In the genomic region with DNA sequence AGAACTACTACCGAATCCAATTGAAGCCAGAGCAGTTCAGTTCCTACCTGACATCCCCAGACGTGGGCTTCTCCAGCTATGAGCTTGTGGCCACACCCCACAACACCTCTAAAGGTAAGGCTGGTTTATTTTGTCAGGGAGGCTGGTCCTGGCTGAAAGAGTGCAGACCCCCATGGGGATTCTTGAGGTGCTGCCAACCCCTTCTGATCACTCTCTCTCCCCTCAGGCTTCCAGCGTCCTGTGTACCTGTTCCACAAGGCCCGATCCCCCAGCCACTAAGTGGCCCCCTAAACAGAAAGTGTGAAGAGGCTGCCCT, we compare ENCODE assay signal across 17 cellular contexts. TPM values are rescaled to one million over a fixed set of nuclear protein-coding genes. Genes with fewer than 3 reads are reported as not detected.
A peak's percentile ranks its signal among the peaks of the same experiment; 100 is the strongest.
DNase-seq lines count a peak whose midpoint lies in the region; ATAC-seq, FAIRE-seq and TF ChIP-seq lines count a peak whose summit lies in the region.
"Had no signal": no experiment of that assay in that cellular context is flagged by ENCODE, and none has a peak within 500 bp of the region (broad histone marks: within the 10 kb centered on the region; RNA-seq: fewer than 3 reads in every experiment).

No MANE protein-coding gene starts in this region.

- TF ChIP-seq CTCF in H1 (IDR thresholded peaks at IDR 0.05; ENCODE audit: control extremely low read depth in 1 of 3, insufficient read depth in 1 of 3, low read depth in 1 of 3, low read length in 3 of 3) (no peak), thyroid gland (IDR thresholded peaks at IDR 0.05) (no peak)

- peaks cover 4 to 17% (median 10%) of the 10 kb centered on the region in 4 experiments for H3K4me1 ChIP-seq in H1 (replicated peaks in 1 of 4; ENCODE audit: control insufficient read depth in 3 of 4, insufficient read depth in 4 of 4, low read length in 3 of 4)
- peaks cover 35 to 57% of the 10 kb centered on the region in 2 donors for H3K4me1 ChIP-seq in thyroid gland

- H3K9me3 Mint-ChIP-seq in activated naive CD4-positive, alpha-beta T cell treated with anti-CD3 and anti-CD28 coated beads, Interleukin-2, amount 10 ng/mL, durations not matched to agents 7 days and 5 days: no peaks in the 10 kb centered on the region

- no peaks in the 10 kb centered on the region for H3K9me3 ChIP-seq in H1 (ENCODE audit: insufficient read depth in 2 of 2, low read depth in 1 of 2, low read length in 1 of 2)
- H3K9me3 ChIP-seq in thyroid gland: no peaks in the 10 kb centered on the region
- H3K9me3 ChIP-seq: body of pancreas, HAP-1 had no signal

- no peak for TF ChIP-seq EP300 in H1 (IDR thresholded peaks at IDR 0.05; ENCODE audit: borderline replicate concordance in 1 of 2, low read depth in 2 of 2, low read length in 2 of 2)

- peaks cover 14% of the 10 kb centered on the region for H3K27me3 Mint-ChIP-seq in activated naive CD4-positive, alpha-beta T cell treated with anti-CD3 and anti-CD28 coated beads, Interleukin-2, amount 10 ng/mL, durations not matched to agents 7 days and 5 days

- POLR2A ChIA-PET in H1 (lab: Charles Lee; ENCODE audit: partially characterized antibody): interaction anchor here (1.0 to 5.2 kb wide), 2 partner anchors 19 to 68 kb away, joined by 3 to 55 read pairs; no protein-coding TSS in a partner anchor

- H3K56ac ChIP-seq in H1 (replicated peaks; ENCODE audit: insufficient read length, low read depth, low read length): no peak overlapping the region

- no peak for TF ChIP-seq RAD21 in H1 (IDR thresholded peaks at IDR 0.05 in 1 of 2, conservative IDR thresholded peaks at IDR 0.05 in 1 of 2; ENCODE audit: low read depth in 2 of 2, low read length in 2 of 2)

- no peak overlapping the region for H4K5ac ChIP-seq in H1 (ENCODE audit: insufficient read length, low read depth, low read length)

- H3K27ac ChIP-seq in H1 (ENCODE audit: low read depth, low read length) (no peak overlapping the region), thyroid gland (peak overlapping the region in 2 of 3 donors; percentile 77 to 99)

- no peak overlapping the region for H4K91ac ChIP-seq in H1 (replicated peaks; ENCODE audit: insufficient read length, low read length)

- H3K4me3 Mint-ChIP-seq in activated naive CD4-positive, alpha-beta T cell treated with anti-CD3 and anti-CD28 coated beads, Interleukin-2, amount 10 ng/mL, durations not matched to agents 7 days and 5 days: peak overlapping the region; percentile 88

- H4K8ac ChIP-seq in H1 (ENCODE audit: extremely low read depth, insufficient read depth, low read length): peak overlapping the region; percentile 11; the same call in 1 of the 2 replicates

- ATAC-seq in HG03565 (IDR thresholded peaks at IDR 0.05; ENCODE audit: unreplicated experiment) (no peak), HG03108 (IDR thresholded peaks at IDR 0.05; ENCODE audit: unreplicated experiment) (no peak), HG02973 (IDR thresholded peaks at IDR 0.05; ENCODE audit: unreplicated experiment) (no peak)
- ATAC-seq: body of pancreas had no signal

- no peak overlapping the region for H2AK5ac ChIP-seq in H1 (ENCODE audit: low read depth, low read length)

- H3K4me2 ChIP-seq in H1 (ENCODE audit: insufficient read depth in 1 of 2, low read depth in 2 of 2, low read length in 2 of 2): no peak overlapping the region; a peak in 1 of 4 replicates

- no peak for FAIRE-seq in H1 (lab: Jason Lieb, UNC)
- FAIRE-seq: endothelial cell of umbilical vein, GM19239, urothelium cell line had no signal

- no peak overlapping the region for H2BK20ac ChIP-seq in H1 (ENCODE audit: low read length)

- H3K14ac ChIP-seq in H1 (ENCODE audit: insufficient read length): no peak overlapping the region

- H2BK5ac ChIP-seq in H1 (ENCODE audit: low read depth, low read length): no peak overlapping the region; the same call in 1 of the 2 replicates

- peaks cover 0 to 49% of the 10 kb centered on the region in 2 experiments; a peak in 3 of 4 replicates for H3K79me2 ChIP-seq in H1 (ENCODE audit: control insufficient read depth in 1 of 2, insufficient read depth in 2 of 2, low read length in 2 of 2)

- peaks cover 56% of the 10 kb centered on the region for H3K36me3 Mint-ChIP-seq in activated naive CD4-positive, alpha-beta T cell treated with anti-CD3 and anti-CD28 coated beads, Interleukin-2, amount 10 ng/mL, durations not matched to agents 7 days and 5 days

- peak overlapping the region; percentile 94 for H3K27ac Mint-ChIP-seq in activated naive CD4-positive, alpha-beta T cell treated with anti-CD3 and anti-CD28 coated beads, Interleukin-2, amount 10 ng/mL, durations not matched to agents 7 days and 5 days

- no peak overlapping the region for H3K9ac ChIP-seq in H1 (replicated peaks in 1 of 4; ENCODE audit: extremely low read depth in 1 of 4, low read depth in 3 of 4, low read length in 3 of 4)

- H3K23ac ChIP-seq in H1 (ENCODE audit: insufficient read length): no peak overlapping the region

- H3K4me3 ChIP-seq in H1 (ENCODE audit: extremely low read depth in 1 of 4, insufficient read depth in 2 of 4, low read depth in 3 of 4, low read length in 4 of 4) (no peak overlapping the region), thyroid gland (replicated peaks in 1 of 3) (no peak overlapping the region)
- H3K4me3 ChIP-seq: body of pancreas, HAP-1 had no signal

- H3K4ac ChIP-seq in H1 (replicated peaks; ENCODE audit: insufficient read length, low read depth, low read length): no peak overlapping the region

- H3K4me1 Mint-ChIP-seq in activated naive CD4-positive, alpha-beta T cell treated with anti-CD3 and anti-CD28 coated beads, Interleukin-2, amount 10 ng/mL, durations not matched to agents 7 days and 5 days: peaks cover 58% of the 10 kb centered on the region

- 82% methylated on average over 4 of the region's 4 CpGs; no CpG with 5 or more reads in 1 of the 2 experiments for WGBS in H1 (ENCODE audit: extremely low coverage in 1 of 2, insufficient coverage in 1 of 2, insufficient read length in 1 of 2, insufficient replicate concordance in 2 of 2, low coverage in 1 of 2, low lambda C conversion rate in 2 of 2, missing lambda C conversion rate in 1 of 2), 2 experiments
- WGBS in thyroid gland, 2 donors: 66 to 71% methylated on average over 3 to 4 of the region's 4 CpGs

- no peak overlapping the region for H2AFZ ChIP-seq in H1 (ENCODE audit: low read length)

- H2BK120ac ChIP-seq in H1 (replicated peaks; ENCODE audit: low read depth, low read length): no peak overlapping the region

- TF ChIP-seq POLR2A in Raji (IDR thresholded peaks at IDR 0.05; ENCODE audit: insufficient read depth, low read depth, low read length) (0 out of 2 replicates have a peak, but pooled peaks have one; percentile 26), H1 (IDR thresholded peaks at IDR 0.05; ENCODE audit: control extremely low read depth in 1 of 2, low read depth in 2 of 2, low read length in 2 of 2) (peak in 1 of 2 experiments; percentile 46; a peak in 1 of 3 replicates), thyroid gland (IDR thresholded peaks at IDR 0.05) (no peak)

- no peak for DNase-seq in activated naive CD4-positive, alpha-beta T cell treated with anti-CD3 and anti-CD28 coated beads, Interleukin-2, amount 10 ng/mL, durations not matched to agents 7 days and 5 days
- DNase-seq in activated naive CD4-positive, alpha-beta T cell treated with Interleukin-2 at 50 U/mL for 16 hours: no peak
- DNase-seq in H1 (ENCODE audit: low read depth in 1 of 2, low spot score in 2 of 2): no peak
- DNase-seq in thyroid gland: no peak
- DNase-seq: activated CD8-positive, alpha-beta memory T cell treated with anti-CD3 and anti-CD28 coated beads, Interleukin-2, amount 50 U/mL, for 48 hours; DMS79; NCI-H1417; NCI-H510A had no signal

- H2BK12ac ChIP-seq in H1 (ENCODE audit: low read depth, low read length): no peak overlapping the region

- intact Hi-C loops in thyroid gland (cut with DNase I): no loop called here

- H3K18ac ChIP-seq in H1 (ENCODE audit: extremely low read depth, low read length): no peak overlapping the region

- peaks cover 2% of the 10 kb centered on the region for H3K79me1 ChIP-seq in H1 (ENCODE audit: low read depth, low read length)

- no peak overlapping the region for H2BK15ac ChIP-seq in H1 (ENCODE audit: low read length)

- H4K20me1 ChIP-seq in H1 (replicated peaks in 1 of 2; ENCODE audit: control insufficient read depth in 1 of 2, insufficient read depth in 2 of 2, low read length in 2 of 2): peaks cover 8% of the 10 kb centered on the region in 2 experiments

- peaks cover 8% of the 10 kb centered on the region; the same call in 1 of the 2 replicates for H3K23me2 ChIP-seq in H1 (ENCODE audit: low read depth, low read length)

- no peaks in the 10 kb centered on the region for H3K27me3 ChIP-seq in H1 (replicated peaks in 1 of 4; ENCODE audit: control insufficient read depth in 3 of 4, extremely low read depth in 1 of 4, insufficient read depth in 3 of 4, low read length in 3 of 4)
- no peaks in the 10 kb centered on the region for H3K27me3 ChIP-seq in thyroid gland
- H3K27me3 ChIP-seq: body of pancreas had no signal

- H3K36me3 ChIP-seq in H1 (ENCODE audit: control insufficient read depth in 2 of 4, insufficient read depth in 4 of 4, low read length in 3 of 4): peaks cover 2 to 44% (median 18%) of the 10 kb centered on the region in 4 experiments; a peak in 6 of 8 replicates
- peaks cover 17 to 20% of the 10 kb centered on the region in 2 donors for H3K36me3 ChIP-seq in thyroid gland

- CTCF ChIA-PET in activated naive CD4-positive, alpha-beta T cell treated with anti-CD3 and anti-CD28 coated beads, Interleukin-2, amount 10 ng/mL, durations not matched to agents 7 days and 5 days (lab: Charles Lee): interaction anchor here (0.9 kb wide), 1 partner anchor 50 kb away, joined by 4 read pairs; no protein-coding TSS in a partner anchor
- CTCF ChIA-PET in H1 (lab: Charles Lee; ENCODE audit: partially characterized antibody): interaction anchor here (1.3 to 2.7 kb wide), 3 partner anchors 11 to 26 kb away, joined by 3 to 9 read pairs (median 8); no protein-coding TSS in a partner anchor

RNA-seq across cellular contexts. Expression of gene PPP1R35, which starts 3.1 kb away (rescaled TPM):
- 53.8 and 58.2 TPM in 2 replicates for total RNA-seq in H1 (2021; fragmentation: NEBNext Ultra II Directional; extraction: Animal tissue kit (Norgen Biotek cat#: 25700))
- polyA plus RNA-seq in H1 (2011; rRNA removed): 52.3 and 78.4 TPM in 2 replicates
- 63.4 TPM for polyA plus RNA-seq in H1 (2011; cell fraction: cytosol; rRNA removed)
- polyA plus RNA-seq in H1 (2011; cell fraction: nucleus; rRNA removed): 97.9 TPM
- polyA plus RNA-seq in H1 (2012, experiment 1 of 2): 42.3 to 54.4 TPM (median 51.6 TPM) in 4 replicates
- 48.2 TPM for polyA plus RNA-seq in H1 (2012, experiment 2 of 2)
- polyA plus RNA-seq in H1 (2013, experiment 1 of 2): 131 TPM
- polyA plus RNA-seq in H1 (2013, experiment 2 of 2): 122 TPM
- 2.5 and 4.6 TPM in 2 replicates for polyA minus RNA-seq in H1 (2011; rRNA and poly(A)+ RNA removed)
- 22.1 TPM for polyA minus RNA-seq in H1 (2011; cell fraction: cytosol; rRNA and poly(A)+ RNA removed)
- polyA minus RNA-seq in H1 (2011; cell fraction: nucleus; rRNA and poly(A)+ RNA removed): 18.2 TPM
- 10 to 100 TPM; 28.4 to 67.2 (median 45.5) TPM for total RNA-seq in thyroid gland

RNA-seq across cellular contexts. Expression of gene MEPCE, which starts 3.6 kb away (rescaled TPM):
- 48.8 and 51.2 TPM in 2 replicates for total RNA-seq in H1 (2021; fragmentation: NEBNext Ultra II Directional; extraction: Animal tissue kit (Norgen Biotek cat#: 25700))
- 22.8 and 25.8 TPM in 2 replicates for polyA plus RNA-seq in H1 (2011; rRNA removed)
- polyA plus RNA-seq in H1 (2011; cell fraction: cytosol; rRNA removed): 20.3 TPM
- 31.4 TPM for polyA plus RNA-seq in H1 (2011; cell fraction: nucleus; rRNA removed)
- polyA plus RNA-seq in H1 (2012, experiment 1 of 2): 31.7 to 46.6 TPM (median 42.9 TPM) in 4 replicates
- polyA plus RNA-seq in H1 (2012, experiment 2 of 2): 45.8 TPM
- polyA plus RNA-seq in H1 (2013, experiment 1 of 2): 25.2 TPM
- 24.6 TPM for polyA plus RNA-seq in H1 (2013, experiment 2 of 2)
- polyA minus RNA-seq in H1 (2011; rRNA and poly(A)+ RNA removed): 36.0 and 42.1 TPM in 2 replicates
- polyA minus RNA-seq in H1 (2011; cell fraction: cytosol; rRNA and poly(A)+ RNA removed): 18.4 TPM
- 31.3 TPM for polyA minus RNA-seq in H1 (2011; cell fraction: nucleus; rRNA and poly(A)+ RNA removed)
- 10 to 100 TPM; 42.9 to 48.7 (median 45.6) TPM for total RNA-seq in thyroid gland

RNA-seq across cellular contexts. Expression of gene ZCWPW1, which starts 4.7 kb away (rescaled TPM):
- 1.4 and 2.7 TPM in 2 replicates for total RNA-seq in H1 (2021; fragmentation: NEBNext Ultra II Directional; extraction: Animal tissue kit (Norgen Biotek cat#: 25700))
- 0.51 and 0.75 TPM in 2 replicates for polyA plus RNA-seq in H1 (2011; rRNA removed)
- 1.5 TPM for polyA plus RNA-seq in H1 (2011; cell fraction: cytosol; rRNA removed)
- polyA plus RNA-seq in H1 (2011; cell fraction: nucleus; rRNA removed): 2.8 TPM
- 1.0 to 2.7 TPM (median 1.6 TPM) in 4 replicates for polyA plus RNA-seq in H1 (2012, experiment 1 of 2)
- 0.33 TPM for polyA plus RNA-seq in H1 (2012, experiment 2 of 2)
- 2.0 TPM for polyA plus RNA-seq in H1 (2013, experiment 1 of 2)
- 1.5 TPM for polyA plus RNA-seq in H1 (2013, experiment 2 of 2)
- 0.29 and 0.69 TPM in 2 replicates for polyA minus RNA-seq in H1 (2011; rRNA and poly(A)+ RNA removed)
- polyA minus RNA-seq in H1 (2011; cell fraction: cytosol; rRNA and poly(A)+ RNA removed): not detected
- 1.3 TPM for polyA minus RNA-seq in H1 (2011; cell fraction: nucleus; rRNA and poly(A)+ RNA removed)
- 1 to 10 TPM; 3.6 to 7.1 (median 4.3) TPM for total RNA-seq in thyroid gland

RNA-seq across cellular contexts. Expression of gene SPACDR, which starts 30.8 kb away (rescaled TPM):
- total RNA-seq in H1 (2021; fragmentation: NEBNext Ultra II Directional; extraction: Animal tissue kit (Norgen Biotek cat#: 25700)): 0.33 TPM in 1 of 2 replicates, not detected in the other
- 0.26 and 0.31 TPM in 2 replicates for polyA plus RNA-seq in H1 (2011; rRNA removed)
- 0.41 TPM for polyA plus RNA-seq in H1 (2011; cell fraction: cytosol; rRNA removed)
- polyA plus RNA-seq in H1 (2011; cell fraction: nucleus; rRNA removed): 0.80 TPM
- polyA plus RNA-seq in H1 (2012, experiment 1 of 2): 0.18 to 0.92 TPM (median 0.19 TPM) in 3 of 4 replicates, not detected in the other
- polyA plus RNA-seq in H1 (2012, experiment 2 of 2): 0.39 TPM
- 0.55 TPM for polyA plus RNA-seq in H1 (2013, experiment 1 of 2)
- polyA plus RNA-seq in H1 (2013, experiment 2 of 2): 0.13 TPM
- not detected in 2 replicates for polyA minus RNA-seq in H1 (2011; rRNA and poly(A)+ RNA removed)
- polyA minus RNA-seq in H1 (2011; cell fraction: cytosol; rRNA and poly(A)+ RNA removed): not detected
- not detected for polyA minus RNA-seq in H1 (2011; cell fraction: nucleus; rRNA and poly(A)+ RNA removed)
- 1 to 10 TPM in 1 of 4 donors, not detected in 3; 2.0 TPM for total RNA-seq in thyroid gland

RNA-seq across cellular contexts. Expression of gene TSC22D4, which starts 45.8 kb away (rescaled TPM):
- total RNA-seq in H1 (2021; fragmentation: NEBNext Ultra II Directional; extraction: Animal tissue kit (Norgen Biotek cat#: 25700)): 20.3 and 24.1 TPM in 2 replicates
- 13.2 and 22.4 TPM in 2 replicates for polyA plus RNA-seq in H1 (2011; rRNA removed)
- 14.7 TPM for polyA plus RNA-seq in H1 (2011; cell fraction: cytosol; rRNA removed)
- polyA plus RNA-seq in H1 (2011; cell fraction: nucleus; rRNA removed): 22.4 TPM
- polyA plus RNA-seq in H1 (2012, experiment 1 of 2): 13.5 to 21.7 TPM (median 20.5 TPM) in 4 replicates
- 18.7 TPM for polyA plus RNA-seq in H1 (2012, experiment 2 of 2)
- polyA plus RNA-seq in H1 (2013, experiment 1 of 2): 15.3 TPM
- 14.1 TPM for polyA plus RNA-seq in H1 (2013, experiment 2 of 2)
- polyA minus RNA-seq in H1 (2011; rRNA and poly(A)+ RNA removed): 4.6 and 6.6 TPM in 2 replicates
- polyA minus RNA-seq in H1 (2011; cell fraction: cytosol; rRNA and poly(A)+ RNA removed): 15.1 TPM
- 7.5 TPM for polyA minus RNA-seq in H1 (2011; cell fraction: nucleus; rRNA and poly(A)+ RNA removed)
- total RNA-seq in thyroid gland: 10 to 100 TPM; 22.7 to 37.8 (median 27.9) TPM
